Comparison of ENCODE assay signal across 31 cellular contexts in genomic region chr1:74266001-74266400, GRCh38. TPM values are rescaled to one million over a fixed set of nuclear protein-coding genes. Genes with fewer than 3 reads are reported as not detected.
"Had no signal": no experiment of that assay in that cellular context is flagged by ENCODE, and none has a peak within 500 bp of the region (broad histone marks: within the 10 kb centered on the region; RNA-seq: fewer than 3 reads in every experiment).

No MANE protein-coding gene starts in this region.

- H3K4me1 ChIP-seq: ascending aorta, breast epithelium, colonic mucosa, esophagus squamous epithelium had no signal

- DNase-seq: activated CD4-positive, alpha-beta memory T cell treated with anti-CD3 and anti-CD28 coated beads for 36 hours; activated CD4-positive, alpha-beta T cell treated with anti-CD3 and anti-CD28 coated beads for 36 hours; activated CD4-positive, alpha-beta T cell treated with anti-CD3 and anti-CD28 coated beads, Interleukin-2, amount 10 ng/mL, durations not matched to agents 24 days and 14 days; activated CD4-positive, CD25-positive, alpha-beta regulatory T cell; activated CD4-positive, CD25-positive, alpha-beta regulatory T cell treated with anti-CD3 and anti-CD28 coated beads, Interleukin-2, amount 50 U/mL, for 72 hours; activated CD8-positive, alpha-beta memory T cell treated with anti-CD3 and anti-CD28 coated beads, Interleukin-2, amount 10 ng/mL, durations not matched to agents 7 days and 5 days; activated CD8-positive, alpha-beta memory T cell treated with anti-CD3 and anti-CD28 coated beads, Interleukin-2, amount 50 U/mL, for 4 hours; activated CD8-positive, alpha-beta T cell treated with anti-CD3 and anti-CD28 coated beads, Interleukin-2, amount 10 ng/mL, durations not matched to agents 7 days and 5 days; activated effector memory CD4-positive, alpha-beta T cell treated with anti-CD3 and anti-CD28 coated beads, Interleukin-2, amount 50 U/mL, for 16 hours; activated naive CD4-positive, alpha-beta T cell treated with anti-CD3 and anti-CD28 coated beads, Interleukin-2, amount 10 ng/mL, durations not matched to agents 7 days and 5 days; activated naive CD8-positive, alpha-beta T cell treated with anti-CD3 and anti-CD28 coated beads, Interleukin-2, amount 10 ng/mL, durations not matched to agents 7 days and 5 days; activated T-cell treated with anti-CD3 and anti-CD28 coated beads, Interleukin-2, amount 50 U/mL, for 1 hour; activated T-cell treated with anti-CD3 and anti-CD28 coated beads, Interleukin-2, amount 50 U/mL, for 48 hours; central memory CD4-positive, alpha-beta T cell; cerebellar nuclear complex; colonic mucosa; effector CD8-positive, alpha-beta T cell; esophagus squamous epithelium; glutamatergic neuron; heart left ventricle; T-helper 2 cell had no signal

- H3K4me3 ChIP-seq: ascending aorta, breast epithelium, cardiac muscle cell, colonic mucosa, esophagus squamous epithelium, heart left ventricle had no signal

- H3K27ac ChIP-seq: ascending aorta, breast epithelium, cardiac muscle cell, colonic mucosa, epithelial cell of prostate, esophagus squamous epithelium, heart left ventricle had no signal

- H3K27me3 ChIP-seq: ascending aorta, breast epithelium, cardiac muscle cell, colonic mucosa, esophagus squamous epithelium, heart left ventricle had no signal

- H3K36me3 ChIP-seq: ascending aorta, breast epithelium, cardiac muscle cell, colonic mucosa, esophagus squamous epithelium had no signal

- H3K9me3 ChIP-seq: ascending aorta, breast epithelium, colonic mucosa, esophagus squamous epithelium, heart left ventricle had no signal

- ATAC-seq: activated CD4-positive, alpha-beta T cell treated with anti-CD3 and anti-CD28 coated beads for 36 hours; activated CD8-positive, alpha-beta memory T cell treated with anti-CD3 and anti-CD28 coated beads, Interleukin-2, amount 10 ng/mL, durations not matched to agents 7 days and 5 days; activated CD8-positive, alpha-beta T cell treated with anti-CD3 and anti-CD28 coated beads, Interleukin-2, amount 10 ng/mL, durations not matched to agents 7 days and 5 days; activated naive CD4-positive, alpha-beta T cell treated with anti-CD3 and anti-CD28 coated beads, Interleukin-2, amount 50 U/mL, for 72 hours; heart left ventricle had no signal

RNA-seq across cellular contexts. Expression of gene TNNI3K, which starts 30.8 kb away (rescaled TPM):
- total RNA-seq: activated CD4-positive, alpha-beta T cell treated with anti-CD3 and anti-CD28 coated beads, Interleukin-2, amount 10 ng/mL, durations not matched to agents 24 days and 14 days; activated CD8-positive, alpha-beta memory T cell treated with anti-CD3 and anti-CD28 coated beads for 36 hours; activated CD8-positive, alpha-beta memory T cell treated with anti-CD3 and anti-CD28 coated beads, Interleukin-2, amount 10 ng/mL, durations not matched to agents 7 days and 5 days; activated CD8-positive, alpha-beta T cell treated with anti-CD3 and anti-CD28 coated beads, Interleukin-2, amount 10 ng/mL, durations not matched to agents 7 days and 5 days; activated T-helper 1 cell treated with anti-CD3 and anti-CD28 coated beads, Interleukin-12 subunit alpha, Interleukin-12 subunit beta, Interleukin-2, Interleukin-4 antibody, amounts not matched to agents 30 ng/mL and 10 ng/mL and 1 ng/mL, durations not matched to agents 14 hours and 24 hours and 36 hours; activated T-helper 2 cell treated with anti-CD3 and anti-CD28 coated beads, Interferon-gamma antibody, Interleukin-2, Interleukin-4, amounts not matched to agents 10 μg/mL and 5 μg/mL and 100 μg/mL, durations not matched to agents 14 hours and 24 hours and 36 hours; endothelial cell of umbilical vein; T-helper 1 cell treated with Interleukin-12 subunit alpha and Interleukin-12 subunit beta and Interleukin-4 antibody, amounts not matched to agents 30 ng/mL and 1 ng/mL, for 36 hours had no signal
